ENCODE assay signal across 39 cellular contexts in the genomic region with DNA sequence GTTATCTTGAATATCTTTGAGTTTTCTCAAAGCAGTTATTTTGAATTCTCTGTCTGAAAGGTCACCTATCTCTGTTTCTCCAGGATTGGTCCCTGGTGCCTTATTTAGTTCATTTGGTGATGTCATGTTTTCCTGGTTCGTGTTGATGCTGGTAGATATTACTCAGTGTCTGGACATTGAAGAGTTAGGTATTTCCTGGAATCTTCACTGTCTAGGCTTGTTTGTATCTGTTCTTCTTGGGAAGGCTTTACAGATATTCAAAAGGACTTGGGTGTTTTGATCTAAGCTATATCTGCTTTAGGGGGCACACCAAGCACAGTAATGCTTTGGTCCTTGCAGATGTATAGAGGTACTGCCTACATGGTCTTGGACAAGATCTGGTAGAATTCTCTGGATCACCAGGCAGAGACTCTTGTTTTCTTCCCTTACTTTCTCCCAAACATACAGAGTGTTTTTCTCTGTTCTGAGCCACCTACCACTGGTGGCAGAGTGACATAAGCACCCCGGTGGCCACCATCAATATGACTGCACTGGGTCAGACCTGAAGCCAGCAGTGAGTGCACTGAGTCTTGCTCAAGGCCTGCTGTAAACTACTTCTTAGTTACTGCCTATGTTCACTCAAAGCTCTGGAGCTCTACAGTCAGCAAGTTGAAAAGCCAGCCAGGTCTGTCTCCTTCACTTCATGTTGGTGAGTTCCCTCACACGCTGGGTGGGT.
"Had no signal": no experiment of that assay in that cellular context is flagged by ENCODE, and none has a peak within 500 bp of the region (broad histone marks: within the 10 kb centered on the region; RNA-seq: fewer than 3 reads in every experiment).

No MANE protein-coding gene starts in this region.

- H3K36me3 ChIP-seq: brain microvascular endothelial cell, cardiac muscle cell, Peyer's patch had no signal

- H3K27ac Mint-ChIP-seq: activated B cell treated with CpG ODN at 0.5 μM for 24 hours; activated CD4-positive, alpha-beta memory T cell treated with anti-CD3 and anti-CD28 coated beads, Interleukin-2, amount 10 ng/mL, durations not matched to agents 7 days and 5 days; activated CD8-positive, alpha-beta memory T cell treated with anti-CD3 and anti-CD28 coated beads, Interleukin-2, amount 10 ng/mL, durations not matched to agents 7 days and 5 days; activated naive CD4-positive, alpha-beta T cell treated with anti-CD3 and anti-CD28 coated beads, Interleukin-2, amount 10 ng/mL, durations not matched to agents 7 days and 5 days; activated naive CD8-positive, alpha-beta T cell; activated naive CD8-positive, alpha-beta T cell treated with anti-CD3 and anti-CD28 coated beads, Interleukin-2, amount 50 U/mL, for 24 hours had no signal

- H3K4me1 Mint-ChIP-seq: activated B cell treated with CpG ODN at 0.5 μM for 24 hours; activated CD4-positive, alpha-beta memory T cell treated with anti-CD3 and anti-CD28 coated beads, Interleukin-2, amount 10 ng/mL, durations not matched to agents 7 days and 5 days; activated CD8-positive, alpha-beta memory T cell treated with anti-CD3 and anti-CD28 coated beads, Interleukin-2, amount 10 ng/mL, durations not matched to agents 7 days and 5 days; activated naive CD4-positive, alpha-beta T cell treated with anti-CD3 and anti-CD28 coated beads, Interleukin-2, amount 10 ng/mL, durations not matched to agents 7 days and 5 days; activated naive CD8-positive, alpha-beta T cell treated with anti-CD3 and anti-CD28 coated beads, Interleukin-2, amount 50 U/mL, for 24 hours; central memory CD8-positive, alpha-beta T cell had no signal

- H3K9me3 ChIP-seq: Peyer's patch had no signal

- H3K27me3 Mint-ChIP-seq: activated B cell treated with CpG ODN at 0.5 μM for 24 hours; activated CD4-positive, alpha-beta memory T cell treated with anti-CD3 and anti-CD28 coated beads, Interleukin-2, amount 10 ng/mL, durations not matched to agents 7 days and 5 days; activated CD8-positive, alpha-beta memory T cell treated with anti-CD3 and anti-CD28 coated beads, Interleukin-2, amount 10 ng/mL, durations not matched to agents 7 days and 5 days; activated naive CD4-positive, alpha-beta T cell treated with anti-CD3 and anti-CD28 coated beads, Interleukin-2, amount 10 ng/mL, durations not matched to agents 7 days and 5 days; activated naive CD8-positive, alpha-beta T cell; activated naive CD8-positive, alpha-beta T cell treated with anti-CD3 and anti-CD28 coated beads, Interleukin-2, amount 50 U/mL, for 24 hours; central memory CD8-positive, alpha-beta T cell had no signal

- DNase-seq: activated B cell treated with CpG ODN at 0.5 μM for 24 hours; activated CD4-positive, alpha-beta memory T cell treated with anti-CD3 and anti-CD28 coated beads, Interleukin-2, amount 10 ng/mL, durations not matched to agents 7 days and 5 days; activated CD4-positive, alpha-beta T cell treated with anti-CD3 and anti-CD28 coated beads for 4 hours; activated CD4-positive, alpha-beta T cell treated with anti-CD3 and anti-CD28 coated beads, Interleukin-2, amount 50 U/mL, for 1 hour; activated CD4-positive, CD25-positive, alpha-beta regulatory T cell treated with anti-CD3 and anti-CD28 coated beads, Interleukin-2, amount 50 U/mL, for 72 hours; activated CD8-positive, alpha-beta memory T cell treated with anti-CD3 and anti-CD28 coated beads for 24 hours; activated CD8-positive, alpha-beta memory T cell treated with anti-CD3 and anti-CD28 coated beads, Interleukin-2, amount 10 ng/mL, durations not matched to agents 7 days and 5 days; activated CD8-positive, alpha-beta memory T cell treated with anti-CD3 and anti-CD28 coated beads, Interleukin-2, amount 50 U/mL, for 48 hours; activated effector memory CD4-positive, alpha-beta T cell treated with Interleukin-2 at 50 U/mL for 16 hours; activated naive CD4-positive, alpha-beta T cell treated with anti-CD3 and anti-CD28 coated beads, Interleukin-2, amount 10 ng/mL, durations not matched to agents 7 days and 5 days; activated naive CD8-positive, alpha-beta T cell treated with anti-CD3 and anti-CD28 coated beads, Interleukin-2, amount 50 U/mL, for 24 hours; activated T-cell treated with anti-CD3 and anti-CD28 coated beads, Interleukin-2, amount 50 U/mL, for 48 hours; anterior cingulate cortex; brain microvascular endothelial cell; Kasumi-1; KG1; MM.1S; MV-4-11; NCI-H1092; NCI-H1436 treated with DMSO at 0.1 percent for 48 hours; NCI-H1694 treated with DMSO at 0.1 percent for 48 hours; NCI-H2029 treated with DMSO at 0.1 percent for 48 hours; NCI-H2107; NCI-H2171; NCI-H510A; NCI-H526; NCI-H748 treated with DMSO at 0.1 percent for 48 hours; NK-92 treated with Interleukin-12 subunit alpha and Interleukin-12 subunit beta, amount 100 ng/mL, for 24 hours; PC-3; Peyer's patch; RPMI8226; SIG-M5; T-helper 1 cell; T-helper 2 cell; T-helper 9 cell had no signal

- H3K36me3 Mint-ChIP-seq: activated CD8-positive, alpha-beta memory T cell treated with anti-CD3 and anti-CD28 coated beads, Interleukin-2, amount 10 ng/mL, durations not matched to agents 7 days and 5 days; activated naive CD4-positive, alpha-beta T cell treated with anti-CD3 and anti-CD28 coated beads, Interleukin-2, amount 10 ng/mL, durations not matched to agents 7 days and 5 days; activated naive CD8-positive, alpha-beta T cell had no signal

- H3K27ac ChIP-seq: brain microvascular endothelial cell, cardiac muscle cell, Peyer's patch, VCaP had no signal

- H3K4me1 ChIP-seq: Peyer's patch had no signal

- H3K27me3 ChIP-seq: brain microvascular endothelial cell, cardiac muscle cell, Peyer's patch had no signal

- H3K9me3 Mint-ChIP-seq: activated CD4-positive, alpha-beta memory T cell treated with anti-CD3 and anti-CD28 coated beads, Interleukin-2, amount 10 ng/mL, durations not matched to agents 7 days and 5 days; activated naive CD4-positive, alpha-beta T cell treated with anti-CD3 and anti-CD28 coated beads, Interleukin-2, amount 10 ng/mL, durations not matched to agents 7 days and 5 days; activated naive CD8-positive, alpha-beta T cell treated with anti-CD3 and anti-CD28 coated beads, Interleukin-2, amount 50 U/mL, for 24 hours; central memory CD8-positive, alpha-beta T cell had no signal

- H3K4me3 ChIP-seq: cardiac muscle cell, Peyer's patch had no signal

- H3K4me3 Mint-ChIP-seq: activated B cell treated with CpG ODN at 0.5 μM for 24 hours; activated CD4-positive, alpha-beta memory T cell treated with anti-CD3 and anti-CD28 coated beads, Interleukin-2, amount 10 ng/mL, durations not matched to agents 7 days and 5 days; activated CD8-positive, alpha-beta memory T cell treated with anti-CD3 and anti-CD28 coated beads, Interleukin-2, amount 10 ng/mL, durations not matched to agents 7 days and 5 days; activated naive CD4-positive, alpha-beta T cell treated with anti-CD3 and anti-CD28 coated beads, Interleukin-2, amount 10 ng/mL, durations not matched to agents 7 days and 5 days; activated naive CD8-positive, alpha-beta T cell; activated naive CD8-positive, alpha-beta T cell treated with anti-CD3 and anti-CD28 coated beads, Interleukin-2, amount 50 U/mL, for 24 hours; central memory CD8-positive, alpha-beta T cell had no signal
